ENCODE assay signal across 10 cellular contexts in genomic region chr13:35349673-35350278, GRCh38.
A peak's percentile ranks its signal among the peaks of the same experiment; 100 is the strongest.
DNase-seq lines count a peak whose midpoint lies in the region; ATAC-seq, FAIRE-seq and TF ChIP-seq lines count a peak whose summit lies in the region.
"Had no signal": no experiment of that assay in that cellular context is flagged by ENCODE, and none has a peak within 500 bp of the region (broad histone marks: within the 10 kb centered on the region; RNA-seq: fewer than 3 reads in every experiment).

No MANE protein-coding gene starts in this region.

- no peak overlapping the region for H3K9ac ChIP-seq in K562 (ENCODE audit: insufficient read depth in 1 of 2, low read depth in 2 of 2, low read length in 2 of 2)
- H3K9ac ChIP-seq in neural progenitor cell: no peak overlapping the region

- no peaks in the 10 kb centered on the region for H3K9me1 ChIP-seq in K562 (ENCODE audit: control insufficient read depth, insufficient read depth, low read length)

- DNase-seq in K562 (ENCODE audit: extremely low read depth in 1 of 4, low spot score in 3 of 4): no peak
- no peak for DNase-seq in progenitor cell of endocrine pancreas (ENCODE audit: low spot score, unreplicated experiment)
- DNase-seq in naive thymus-derived CD8-positive, alpha-beta T cell: no peak
- no peak for DNase-seq in urothelium cell line (ENCODE audit: low spot score)
- no peak for DNase-seq in kidney glomerular epithelial cell (lab: John Stamatoyannopoulos, UW)
- no peak for DNase-seq in neural progenitor cell (ENCODE audit: low spot score)
- DNase-seq: activated CD4-positive, alpha-beta memory T cell treated with anti-CD3 and anti-CD28 coated beads for 36 hours; NCI-H1417 treated with DMSO at 0.1 percent for 48 hours had no signal

- H3K9me3 Mint-ChIP-seq in progenitor cell of endocrine pancreas (ENCODE audit: low read depth) (no peaks in the 10 kb centered on the region), neural progenitor cell (no peaks in the 10 kb centered on the region)
- no peaks in the 10 kb centered on the region for H3K9me3 Mint-ChIP-seq in naive thymus-derived CD8-positive, alpha-beta T cell
- H3K9me3 Mint-ChIP-seq: activated CD4-positive, alpha-beta memory T cell treated with anti-CD3 and anti-CD28 coated beads for 36 hours had no signal

- H3K4me1 ChIP-seq in K562 (replicated peaks in 1 of 2; ENCODE audit: control insufficient read depth in 2 of 2, insufficient read depth in 2 of 2, low read length in 2 of 2) (no peaks in the 10 kb centered on the region), neural progenitor cell (peaks cover 11% of the 10 kb centered on the region)

- H3K4me1 Mint-ChIP-seq in progenitor cell of endocrine pancreas (ENCODE audit: low read depth): peaks cover 35% of the 10 kb centered on the region
- H3K4me1 Mint-ChIP-seq in naive thymus-derived CD8-positive, alpha-beta T cell: no peaks in the 10 kb centered on the region
- H3K4me1 Mint-ChIP-seq in neural progenitor cell: peaks cover 25% of the 10 kb centered on the region

- FAIRE-seq in K562 (lab: Jason Lieb, UNC) (no peak), urothelium cell line (lab: Jason Lieb, UNC) (no peak)

- in situ Hi-C loops in K562 (cut with MboI): no loop called here

- H3K36me3 Mint-ChIP-seq in progenitor cell of endocrine pancreas (ENCODE audit: insufficient read depth) (no peaks in the 10 kb centered on the region), neural progenitor cell (peaks cover 4% of the 10 kb centered on the region)
- H3K36me3 Mint-ChIP-seq in naive thymus-derived CD8-positive, alpha-beta T cell: peaks cover 0 to 4% (median 3%) of the 10 kb centered on the region in 3 donors
- H3K36me3 Mint-ChIP-seq: activated CD4-positive, alpha-beta memory T cell treated with anti-CD3 and anti-CD28 coated beads for 36 hours had no signal

- peak overlapping the region; percentile 20 for H3K4me3 Mint-ChIP-seq in progenitor cell of endocrine pancreas (ENCODE audit: low read depth)
- H3K4me3 Mint-ChIP-seq in naive thymus-derived CD8-positive, alpha-beta T cell: no peak overlapping the region
- H3K4me3 Mint-ChIP-seq in neural progenitor cell: no peak overlapping the region
- H3K4me3 Mint-ChIP-seq: activated CD4-positive, alpha-beta memory T cell treated with anti-CD3 and anti-CD28 coated beads for 36 hours had no signal

- TF ChIP-seq EP300 in K562 (IDR thresholded peaks at IDR 0.05; ENCODE audit: low read length): no peak

- no peak overlapping the region for H3K4me2 ChIP-seq in K562 (ENCODE audit: insufficient read depth, low read length)
- no peak overlapping the region for H3K4me2 ChIP-seq in neural progenitor cell

- ATAC-seq in GM18873 (IDR thresholded peaks at IDR 0.05; ENCODE audit: low FRiP score, unreplicated experiment): peak; percentile 78
- ATAC-seq in HG03095 (IDR thresholded peaks at IDR 0.05; ENCODE audit: unreplicated experiment): peak; percentile 89
- no peak for ATAC-seq in K562
- no peak for ATAC-seq in naive thymus-derived CD8-positive, alpha-beta T cell

- intact Hi-C loops in K562 (cut with micrococcal nuclease): no loop called here

- H3K4me3 ChIP-seq in K562 (no peak overlapping the region), neural progenitor cell (no peak overlapping the region)

- H3K27me3 ChIP-seq in K562 (ENCODE audit: control insufficient read depth in 2 of 2, insufficient read depth in 2 of 2, low read length in 2 of 2) (no peaks in the 10 kb centered on the region), neural progenitor cell (no peaks in the 10 kb centered on the region)

- TF ChIP-seq CTCF in K562 (IDR thresholded peaks at IDR 0.05 in 2 of 3, conservative IDR thresholded peaks at IDR 0.05 in 1 of 3; ENCODE audit: insufficient read depth in 2 of 3, low read depth in 1 of 3, low read length in 3 of 3) (no peak), progenitor cell of endocrine pancreas (IDR thresholded peaks at IDR 0.05; ENCODE audit: unreplicated experiment) (no peak), neural progenitor cell (IDR thresholded peaks at IDR 0.05) (no peak)

- H3K79me2 ChIP-seq in K562 (ENCODE audit: control insufficient read depth, insufficient read depth, low read length) (no peaks in the 10 kb centered on the region), neural progenitor cell (ENCODE audit: low read depth) (no peaks in the 10 kb centered on the region)

- H4K20me1 ChIP-seq in K562 (replicated peaks; ENCODE audit: control insufficient read depth, insufficient read depth, low read length) (no peaks in the 10 kb centered on the region), neural progenitor cell (ENCODE audit: low read depth) (no peaks in the 10 kb centered on the region)

- H3K36me3 ChIP-seq in K562 (ENCODE audit: control insufficient read depth, insufficient read depth, low read length) (no peaks in the 10 kb centered on the region), neural progenitor cell (no peaks in the 10 kb centered on the region)

- no TSS peak for BruUV-seq in K562 (replicated peaks; lab: Mats Ljungman, UMichigan)

- CTCF ChIA-PET in K562 (lab: Yijun Ruan, JAX; ENCODE audit: low intra/inter-chr PET ratio): no interaction called here

- H2AFZ ChIP-seq in K562 (ENCODE audit: low read depth, low read length) (no peak overlapping the region), neural progenitor cell (replicated peaks) (no peak overlapping the region)

- H3F3A ChIP-seq in neural progenitor cell (ENCODE audit: low read depth): no peaks in the 10 kb centered on the region

- H3K9me3 ChIP-seq in K562 (replicated peaks; ENCODE audit: control insufficient read depth, insufficient read depth, low read depth, low read length) (no peaks in the 10 kb centered on the region), neural progenitor cell (ENCODE audit: low read depth) (no peaks in the 10 kb centered on the region)

- TF ChIP-seq RAD21 in K562 (CRISPR knock-in tag; conservative IDR thresholded peaks at IDR 0.05 in 1 of 2, IDR thresholded peaks at IDR 0.05 in 1 of 2): no peak

- H3K27me3 Mint-ChIP-seq in progenitor cell of endocrine pancreas (no peaks in the 10 kb centered on the region), neural progenitor cell (ENCODE audit: insufficient read depth, low read depth) (peaks cover 3% of the 10 kb centered on the region)
- H3K27me3 Mint-ChIP-seq in naive thymus-derived CD8-positive, alpha-beta T cell: no peaks in the 10 kb centered on the region
- H3K27me3 Mint-ChIP-seq: activated CD4-positive, alpha-beta memory T cell treated with anti-CD3 and anti-CD28 coated beads for 36 hours had no signal

- no peak overlapping the region for H3K27ac ChIP-seq in K562 (ENCODE audit: extremely low read depth, low read depth, low read length)
- H3K27ac ChIP-seq in neural progenitor cell: no peak overlapping the region

- POLR2A ChIA-PET in K562 (lab: Yijun Ruan, JAX): no interaction called here
- POLR2A ChIA-PET in naive thymus-derived CD8-positive, alpha-beta T cell (lab: Charles Lee): no interaction called here

- no peak for TF ChIP-seq POLR2A in K562 (conservative IDR thresholded peaks at IDR 0.05)

- WGBS in K562 (ENCODE audit: insufficient coverage, low coverage, missing lambda C conversion rate): 0% methylated on average over 5 of the region's 5 CpGs

- H3K27ac Mint-ChIP-seq in progenitor cell of endocrine pancreas: peak overlapping the region; percentile 76
- no peak overlapping the region for H3K27ac Mint-ChIP-seq in naive thymus-derived CD8-positive, alpha-beta T cell
- no peak overlapping the region for H3K27ac Mint-ChIP-seq in neural progenitor cell
- H3K27ac Mint-ChIP-seq: activated CD4-positive, alpha-beta memory T cell treated with anti-CD3 and anti-CD28 coated beads for 36 hours had no signal

TF ChIP-seq in K562, 482 proteins besides CTCF, POLR2A, EP300 and RAD21:
- TF ChIP-seq GTF2E2 (tag; IDR thresholded peaks at IDR 0.05): no peak
- TF ChIP-seq CBFA2T2 (conservative IDR thresholded peaks at IDR 0.05): 0 out of 2 replicates have a peak, but pooled peaks have one; percentile 22
- peak; percentile 58 for TF ChIP-seq TCF3 (CRISPR knock-in tag; IDR thresholded peaks at IDR 0.05)

Comparison
In these comparisons a context has a peak if more than half of its experiments do, and no peak if none do; other contexts are left out.
1. ATAC-seq: peak in GM18873 (single experiment) and HG03095 (single experiment); none in K562 (single experiment) and naive thymus-derived CD8-positive, alpha-beta T cell (0 of 2).